In genomic region chr1:226891846-226892533, GRCh38 we compare ENCODE assay signal across 2 cellular contexts.
TF ChIP-seq lines count a peak whose summit lies in the region.

No MANE protein-coding gene starts in this region.

TF ChIP-seq in SK-N-SH treated with all-trans-retinoic acid at 6 μM for 48 hours, 23 proteins besides CTCF, POLR2A, EP300 and RAD21:
- no peak for TF ChIP-seq PPARA (CRISPR knock-in tag; IDR thresholded peaks at IDR 0.05; ENCODE audit: borderline replicate concordance)
- no peak for TF ChIP-seq BACH2 (CRISPR knock-in tag; IDR thresholded peaks at IDR 0.05; ENCODE audit: borderline replicate concordance)
- no peak for TF ChIP-seq ZNF565 (CRISPR knock-in tag; conservative IDR thresholded peaks at IDR 0.05; ENCODE audit: low read depth)
- TF ChIP-seq ZNF70 (CRISPR knock-in tag; IDR thresholded peaks at IDR 0.05), result no peak
- TF ChIP-seq RARB (CRISPR knock-in tag; IDR thresholded peaks at IDR 0.05), result no peak
- no peak for TF ChIP-seq ZFP3 (CRISPR knock-in tag; IDR thresholded peaks at IDR 0.05)
- TF ChIP-seq ZC3H10 (CRISPR knock-in tag; IDR thresholded peaks at IDR 0.05), result no peak
- no peak for TF ChIP-seq ESRRG (CRISPR knock-in tag; IDR thresholded peaks at IDR 0.05)
- TF ChIP-seq TSHZ2 (CRISPR knock-in tag; IDR thresholded peaks at IDR 0.05), result no peak
- no peak for TF ChIP-seq ISL1 (CRISPR knock-in tag; IDR thresholded peaks at IDR 0.05)
- no peak for TF ChIP-seq TCF4 (CRISPR knock-in tag; IDR thresholded peaks at IDR 0.05; ENCODE audit: borderline replicate concordance)
- no peak for TF ChIP-seq POU6F1 (CRISPR knock-in tag; IDR thresholded peaks at IDR 0.05; ENCODE audit: borderline replicate concordance, low read depth)
- TF ChIP-seq TOX (CRISPR knock-in tag; IDR thresholded peaks at IDR 0.05; ENCODE audit: borderline replicate concordance), result no peak
- TF ChIP-seq SNAI2 (CRISPR knock-in tag; IDR thresholded peaks at IDR 0.05), result no peak

TF ChIP-seq in SK-N-SH, 30 proteins besides CTCF, POLR2A, EP300 and RAD21:
- TF ChIP-seq TEAD4 (IDR thresholded peaks at IDR 0.05; ENCODE audit: borderline replicate concordance, insufficient read depth) (no peak), NRF1 (IDR thresholded peaks at IDR 0.05; ENCODE audit: low read depth, low read length) (no peak), TCF12 (IDR thresholded peaks at IDR 0.05) (no peak), FOXJ3 (CRISPR knock-in tag; IDR thresholded peaks at IDR 0.05) (no peak), RFX5 (IDR thresholded peaks at IDR 0.05; ENCODE audit: low read length) (no peak), GATA2 (CRISPR knock-in tag; IDR thresholded peaks at IDR 0.05) (no peak), ELF1 (IDR thresholded peaks at IDR 0.05) (no peak), FOSL2 (IDR thresholded peaks at IDR 0.05; ENCODE audit: borderline replicate concordance, low read depth) (no peak), USF1 (IDR thresholded peaks at IDR 0.05; ENCODE audit: borderline replicate concordance, low read depth) (no peak), CHD2 (IDR thresholded peaks at IDR 0.05; ENCODE audit: low read length, partially characterized antibody) (no peak), ZBTB33 (IDR thresholded peaks at IDR 0.05; ENCODE audit: borderline replicate concordance, low read depth) (no peak)
